Comparison of ENCODE assay signal across 19 cellular contexts in genomic region chr15:58420579-58421043, GRCh38. TPM values are rescaled to one million over a fixed set of nuclear protein-coding genes. Genes with fewer than 3 reads are reported as not detected.
DNase-seq lines count a peak whose midpoint lies in the region; ATAC-seq and TF ChIP-seq lines count a peak whose summit lies in the region.
"Had no signal": no experiment of that assay in that cellular context is flagged by ENCODE, and none has a peak within 500 bp of the region (broad histone marks: within the 10 kb centered on the region; RNA-seq: fewer than 3 reads in every experiment).

No MANE protein-coding gene starts in this region.

- H3K27ac Mint-ChIP-seq in natural killer cell treated with Interleukin-12 subunit alpha and Interleukin-12 subunit beta and Interleukin-15 and Interleukin-18, amount 100 ng/mL, for 72 hours = peak overlapping the region; percentile 45 to 76
- H3K27ac Mint-ChIP-seq in natural killer cell = peak overlapping the region in 1 of 2 donors; percentile 32
- peak overlapping the region; percentile 42 for H3K27ac Mint-ChIP-seq in activated naive CD8-positive, alpha-beta T cell treated with anti-CD3 and anti-CD28 coated beads, Interleukin-2, amount 50 U/mL, for 24 hours
- H3K27ac Mint-ChIP-seq: CD4-positive, alpha-beta T cell; WTC11 had no signal

- H3K4me1 ChIP-seq in lower lobe of right lung = no peaks in the 10 kb centered on the region
- H3K4me1 ChIP-seq: SJSA1, upper lobe of right lung had no signal

- no peaks in the 10 kb centered on the region for H3K9me3 ChIP-seq in lower lobe of right lung
- H3K9me3 ChIP-seq in MG63 = no peaks in the 10 kb centered on the region; the same call in 1 of the 2 replicates
- H3K9me3 ChIP-seq: SJSA1, upper lobe of right lung had no signal

- H3K27me3 ChIP-seq in lower lobe of right lung (ENCODE audit: low read depth) (no peaks in the 10 kb centered on the region), MG63 (no peaks in the 10 kb centered on the region)
- H3K27me3 ChIP-seq: SJSA1, upper lobe of right lung had no signal

- no peaks in the 10 kb centered on the region for H3K36me3 ChIP-seq in lower lobe of right lung
- H3K36me3 ChIP-seq in MG63 = no peaks in the 10 kb centered on the region
- H3K36me3 ChIP-seq: SJSA1, upper lobe of right lung had no signal

- H3K36me3 Mint-ChIP-seq in natural killer cell treated with Interleukin-12 subunit alpha and Interleukin-12 subunit beta and Interleukin-15 and Interleukin-18, amount 100 ng/mL, for 72 hours = no peaks in the 10 kb centered on the region
- no peaks in the 10 kb centered on the region for H3K36me3 Mint-ChIP-seq in natural killer cell
- H3K36me3 Mint-ChIP-seq in activated naive CD8-positive, alpha-beta T cell treated with anti-CD3 and anti-CD28 coated beads, Interleukin-2, amount 50 U/mL, for 24 hours (ENCODE audit: low read depth) = peaks cover 5% of the 10 kb centered on the region
- H3K36me3 Mint-ChIP-seq: WTC11 had no signal

- H3K27me3 Mint-ChIP-seq in natural killer cell treated with Interleukin-12 subunit alpha and Interleukin-12 subunit beta and Interleukin-15 and Interleukin-18, amount 100 ng/mL, for 72 hours = no peaks in the 10 kb centered on the region
- H3K27me3 Mint-ChIP-seq in natural killer cell (ENCODE audit: low read depth in 2 of 2) = no peaks in the 10 kb centered on the region
- no peaks in the 10 kb centered on the region for H3K27me3 Mint-ChIP-seq in activated naive CD8-positive, alpha-beta T cell treated with anti-CD3 and anti-CD28 coated beads, Interleukin-2, amount 50 U/mL, for 24 hours
- H3K27me3 Mint-ChIP-seq: CD4-positive, alpha-beta T cell had no signal

- no peak overlapping the region for H3K27ac ChIP-seq in lower lobe of right lung
- H3K27ac ChIP-seq: SJSA1, upper lobe of right lung had no signal

- no peak for DNase-seq in natural killer cell treated with Interleukin-12 subunit alpha and Interleukin-12 subunit beta and Interleukin-15 and Interleukin-18, amount 100 ng/mL, for 72 hours (ENCODE audit: low spot score)
- DNase-seq in natural killer cell (no peak), NCI-H1930 (lab: John Stamatoyannopoulos, UW) (no peak), lower lobe of right lung (no peak), MG63 (no peak)
- DNase-seq in activated naive CD8-positive, alpha-beta T cell treated with anti-CD3 and anti-CD28 coated beads, Interleukin-2, amount 50 U/mL, for 24 hours = no peak
- DNase-seq: activated gamma-delta T cell treated with Interleukin-2 at 50 U/mL for 16 hours; CD4-positive, alpha-beta T cell; islet precursor cell; NCI-H1436 treated with DMSO at 0.1 percent for 48 hours; NCI-H2227 treated with DMSO at 0.1 percent for 48 hours; T-helper 2 cell; upper lobe of right lung had no signal

- H3K9me3 Mint-ChIP-seq in natural killer cell treated with Interleukin-12 subunit alpha and Interleukin-12 subunit beta and Interleukin-15 and Interleukin-18, amount 100 ng/mL, for 72 hours = no peaks in the 10 kb centered on the region
- H3K9me3 Mint-ChIP-seq in natural killer cell = no peaks in the 10 kb centered on the region
- peaks cover 4% of the 10 kb centered on the region for H3K9me3 Mint-ChIP-seq in activated naive CD8-positive, alpha-beta T cell treated with anti-CD3 and anti-CD28 coated beads, Interleukin-2, amount 50 U/mL, for 24 hours
- H3K9me3 Mint-ChIP-seq: CD4-positive, alpha-beta T cell had no signal

- peaks cover 6 to 7% of the 10 kb centered on the region in 2 donors for H3K4me1 Mint-ChIP-seq in natural killer cell treated with Interleukin-12 subunit alpha and Interleukin-12 subunit beta and Interleukin-15 and Interleukin-18, amount 100 ng/mL, for 72 hours (ENCODE audit: low read depth in 2 of 2)
- H3K4me1 Mint-ChIP-seq in natural killer cell = peaks cover 0 to 10% of the 10 kb centered on the region in 2 donors
- peaks cover 22% of the 10 kb centered on the region for H3K4me1 Mint-ChIP-seq in activated naive CD8-positive, alpha-beta T cell treated with anti-CD3 and anti-CD28 coated beads, Interleukin-2, amount 50 U/mL, for 24 hours
- H3K4me1 Mint-ChIP-seq: WTC11 had no signal

- TF ChIP-seq CTCF in natural killer cell (IDR thresholded peaks at IDR 0.05) (no peak), lower lobe of right lung (IDR thresholded peaks at IDR 0.05) (no peak)

- no peak overlapping the region for H3K4me3 Mint-ChIP-seq in natural killer cell treated with Interleukin-12 subunit alpha and Interleukin-12 subunit beta and Interleukin-15 and Interleukin-18, amount 100 ng/mL, for 72 hours
- H3K4me3 Mint-ChIP-seq in natural killer cell = no peak overlapping the region
- no peak overlapping the region for H3K4me3 Mint-ChIP-seq in activated naive CD8-positive, alpha-beta T cell treated with anti-CD3 and anti-CD28 coated beads, Interleukin-2, amount 50 U/mL, for 24 hours
- H3K4me3 Mint-ChIP-seq: CD4-positive, alpha-beta T cell; WTC11 had no signal

- no peak for ATAC-seq in natural killer cell treated with Interleukin-12 subunit alpha and Interleukin-12 subunit beta and Interleukin-15 and Interleukin-18, amount 100 ng/mL, for 72 hours
- ATAC-seq in natural killer cell = no peak
- peak; percentile 42 for ATAC-seq in HG02763 (IDR thresholded peaks at IDR 0.05; ENCODE audit: unreplicated experiment)
- peak; percentile 52 for ATAC-seq in activated naive CD8-positive, alpha-beta T cell treated with anti-CD3 and anti-CD28 coated beads, Interleukin-2, amount 50 U/mL, for 24 hours
- ATAC-seq in lower lobe of right lung = no peak
- no peak for ATAC-seq in GM21786 (IDR thresholded peaks at IDR 0.05; ENCODE audit: unreplicated experiment)
- ATAC-seq: upper lobe of right lung, WTC11 had no signal

- intact Hi-C loops in natural killer cell (cut with micrococcal nuclease) = no loop called here
- intact Hi-C loops in lower lobe of right lung (cut with DNase I) = no loop called here

- no peak overlapping the region for H3K4me3 ChIP-seq in lower lobe of right lung
- H3K4me3 ChIP-seq in MG63 = no peak overlapping the region
- H3K4me3 ChIP-seq: SJSA1, upper lobe of right lung had no signal

RNA-seq across cellular contexts. Expression of gene LIPC, which starts 11.2 kb away (rescaled TPM):
- total RNA-seq in natural killer cell treated with Interleukin-12 subunit alpha and Interleukin-12 subunit beta and Interleukin-15 and Interleukin-18, amount 100 ng/mL, for 72 hours = 1 to 10 TPM in 1 of 2 donors, under 1 TPM in 1; 0.69 to 1.5 TPM
- total RNA-seq in natural killer cell (1 to 10 TPM; 5.3 to 7.1 (median 5.3) TPM), lower lobe of right lung (1.0 TPM)
- total RNA-seq in MG63 (2014; rRNA removed; shearing (Covaris generic); ENCODE audit: low replicate concordance) = 0.16 TPM in 1 of 2 replicates, not detected in the other
- total RNA-seq: lung microvascular endothelial cell, osteocyte, WTC11 had no signal

Comparison
In these comparisons a context has a peak if more than half of its experiments do, and no peak if none do; other contexts are left out.
1. ATAC-seq: peak in HG02763 (single experiment) and activated naive CD8-positive, alpha-beta T cell treated with anti-CD3 and anti-CD28 coated beads, Interleukin-2, amount 50 U/mL, for 24 hours (single experiment); none in natural killer cell treated with Interleukin-12 subunit alpha and Interleukin-12 subunit beta and Interleukin-15 and Interleukin-18, amount 100 ng/mL, for 72 hours (0 of 2), natural killer cell (0 of 3), lower lobe of right lung (0 of 2) and GM21786 (single experiment).